Comparison of ENCODE assay signal across 8 cellular contexts in genomic region chr7:27185013-27185707, GRCh38. TPM values are rescaled to one million over a fixed set of nuclear protein-coding genes. Genes with fewer than 3 reads are reported as not detected.
DNase-seq lines count a peak whose midpoint lies in the region; ATAC-seq and TF ChIP-seq lines count a peak whose summit lies in the region.

HOXA11 (minus strand) TSS chr7:27185232; CDS start chr7:27185144, 88 bp downstream.

- intact Hi-C loops in A673 (cut with micrococcal nuclease; ENCODE audit: unreplicated experiment) = no loop called here

- CTCF ChIA-PET in A673 (lab: Charles Lee) = no interaction called here

- no peaks in the 10 kb centered on the region for H4K20me1 ChIP-seq in SU-DHL-6 (ENCODE audit: low read depth, low read length)

- H3K79me2 ChIP-seq in SU-DHL-6 (ENCODE audit: insufficient read depth, low read length) = no peaks in the 10 kb centered on the region

- no TSS peak for BruUV-seq in A673 (replicated peaks; lab: Mats Ljungman, UMichigan)

- H3K36me3 ChIP-seq in A673 (ENCODE audit: insufficient read depth, low read length, poor library complexity, severe bottlenecking) (no peaks in the 10 kb centered on the region), SU-DHL-6 (ENCODE audit: low read length) (no peaks in the 10 kb centered on the region), skeletal muscle satellite cell (ENCODE audit: insufficient read depth, low read length) (peaks cover 9% of the 10 kb centered on the region)

- H3K9me3 ChIP-seq in A673 (ENCODE audit: low read depth, low read length, poor library complexity, severe bottlenecking) = no peaks in the 10 kb centered on the region
- H3K9me3 ChIP-seq in SU-DHL-6 (ENCODE audit: insufficient read depth, low read length) = no peaks in the 10 kb centered on the region
- H3K9me3 ChIP-seq in skeletal muscle satellite cell (replicated peaks; ENCODE audit: low read length) = no peaks in the 10 kb centered on the region

- H3K27ac ChIP-seq in A673 (ENCODE audit: low read depth, low read length, poor library complexity, severe bottlenecking) = no peak within 1 kb of the TSS
- no peak within 1 kb of the TSS for H3K27ac ChIP-seq in SU-DHL-6 (ENCODE audit: low read depth, low read length)

- POLR2A ChIA-PET in A673 (lab: Charles Lee; ENCODE audit: low non-redundant PET) = no interaction called here

- no peak within 1 kb of the TSS for H2AFZ ChIP-seq in SU-DHL-6 (ENCODE audit: low read depth, low read length, severe bottlenecking)

- H3K4me2 ChIP-seq in SU-DHL-6 (ENCODE audit: low read depth, low read length, poor library complexity, severe bottlenecking) (peak within 1 kb of the TSS; percentile 28), skeletal muscle satellite cell (ENCODE audit: low read length) (peak within 1 kb of the TSS; percentile 98)

- peak within 1 kb of the TSS; percentile 24 for H3K4me3 ChIP-seq in A673 (ENCODE audit: low read depth, low read length, poor library complexity, severe bottlenecking)
- H3K4me3 ChIP-seq in SU-DHL-6 (ENCODE audit: insufficient read depth, low read length, poor library complexity, severe bottlenecking) = no peak within 1 kb of the TSS
- H3K4me3 ChIP-seq in fibroblast of pulmonary artery (replicated peaks; ENCODE audit: low read depth, low read length) = peak within 1 kb of the TSS; percentile 25
- peak within 1 kb of the TSS; percentile 83 for H3K4me3 ChIP-seq in skeletal muscle satellite cell (ENCODE audit: low read length)

- H3K9ac ChIP-seq in SU-DHL-6 (ENCODE audit: low read length) (no peak within 1 kb of the TSS), skeletal muscle satellite cell (ENCODE audit: low read depth, low read length) (peak within 1 kb of the TSS; percentile 89)

- TF ChIP-seq CTCF in A673 (conservative IDR thresholded peaks at IDR 0.05; ENCODE audit: low read depth, low read length) = no peak
- TF ChIP-seq CTCF in SU-DHL-6 (IDR thresholded peaks at IDR 0.05; ENCODE audit: insufficient read depth, low read length, poor library complexity, severe bottlenecking) = no peak
- no peak for TF ChIP-seq CTCF in fibroblast of pulmonary artery (IDR thresholded peaks at IDR 0.05; ENCODE audit: low read length, missing control alignments)

- ATAC-seq in HG02970 (IDR thresholded peaks at IDR 0.05; ENCODE audit: low FRiP score, unreplicated experiment) (no peak), HG03457 (IDR thresholded peaks at IDR 0.05; ENCODE audit: unreplicated experiment) (no peak)

- DNase-seq in A673 (ENCODE audit: low spot score) (no peak), GM03348 (ENCODE audit: low spot score) (peak; percentile 95), fibroblast of pulmonary artery (ENCODE audit: low read depth) (peak; percentile 25)
- DNase-seq in NK-92 treated with Interleukin-12 subunit alpha and Interleukin-12 subunit beta, amount 100 ng/mL, for 24 hours (lab: John Stamatoyannopoulos, UW) = no peak

- no peaks in the 10 kb centered on the region for H3F3A ChIP-seq in SU-DHL-6 (ENCODE audit: insufficient read depth)

- H3K4me1 ChIP-seq in A673 (ENCODE audit: insufficient read depth, low read length, poor library complexity, severe bottlenecking) (no peaks in the 10 kb centered on the region), skeletal muscle satellite cell (ENCODE audit: control insufficient read depth, insufficient read depth, low read length) (peaks cover 72% of the 10 kb centered on the region)

- H3K27me3 ChIP-seq in A673 (replicated peaks; ENCODE audit: insufficient read depth, low read depth, low read length, poor library complexity) = peaks cover 99% of the 10 kb centered on the region
- H3K27me3 ChIP-seq in SU-DHL-6 (ENCODE audit: low read length) = no peaks in the 10 kb centered on the region
- H3K27me3 ChIP-seq in skeletal muscle satellite cell (ENCODE audit: control insufficient read depth, insufficient read depth, low read length) = no peaks in the 10 kb centered on the region

- H3K9me2 ChIP-seq in SU-DHL-6 (replicated peaks; ENCODE audit: insufficient read depth, low read length) = no peaks in the 10 kb centered on the region

RNA-seq across cellular contexts. Expression of gene HOXA11, which starts in this region (rescaled TPM):
- total RNA-seq in A673 (2021) = not detected in 2 replicates
- 3.3 and 3.8 TPM in 2 replicates for total RNA-seq in skeletal muscle satellite cell (2012; rRNA removed)

Comparison
In these comparisons a context has a peak if more than half of its experiments do, and no peak if none do; other contexts are left out.
1. DNase-seq: peak in GM03348 (single experiment) and fibroblast of pulmonary artery (single experiment); none in A673 (single experiment) and NK-92 treated with Interleukin-12 subunit alpha and Interleukin-12 subunit beta, amount 100 ng/mL, for 24 hours (single experiment).